7 cellular contexts compared by ENCODE assay signal in genomic region chrX:108169768-108170167, GRCh38.
"Had no signal": no experiment of that assay in that cellular context is flagged by ENCODE, and none has a peak within 500 bp of the region (broad histone marks: within the 10 kb centered on the region; RNA-seq: fewer than 3 reads in every experiment).

No MANE protein-coding gene starts in this region.

- FAIRE-seq: G401.6, GM12878, GM12891, GM12892, GM19239 had no signal

- DNase-seq: GDM1, GF-D8 had no signal
